ENCODE assay signal across 3 cellular contexts in genomic region chr10:123171616-123172015, GRCh38. TPM values are rescaled to one million over a fixed set of nuclear protein-coding genes. Genes with fewer than 3 reads are reported as not detected.
"Had no signal": no experiment of that assay in that cellular context is flagged by ENCODE, and none has a peak within 500 bp of the region (broad histone marks: within the 10 kb centered on the region; RNA-seq: fewer than 3 reads in every experiment).

No MANE protein-coding gene starts in this region.

RNA-seq across cellular contexts. Expression of gene HMX2, which starts 23.7 kb away (rescaled TPM):
- total RNA-seq: LHCN-M2, MCF 10A had no signal

RNA-seq across cellular contexts. Expression of gene HMX3, which starts 35.8 kb away (rescaled TPM):
- total RNA-seq: LHCN-M2, M059J, MCF 10A had no signal
